In genomic region chr4:140870427-140870826, GRCh38 we compare ENCODE assay signal across 18 cellular contexts.
"Had no signal": no experiment of that assay in that cellular context is flagged by ENCODE, and none has a peak within 500 bp of the region (broad histone marks: within the 10 kb centered on the region; RNA-seq: fewer than 3 reads in every experiment).

No MANE protein-coding gene starts in this region.

- H3K4me3 ChIP-seq: ascending aorta, breast epithelium, lung, prostate gland, right lobe of liver, smooth muscle cell had no signal

- DNase-seq: activated CD4-positive, alpha-beta memory T cell treated with anti-CD3 and anti-CD28 coated beads for 36 hours; activated CD4-positive, alpha-beta T cell treated with anti-CD3 and anti-CD28 coated beads for 1 hour; activated naive CD4-positive, alpha-beta T cell treated with anti-CD3 and anti-CD28 coated beads, Interleukin-2, amount 10 ng/mL, durations not matched to agents 7 days and 5 days; activated T-cell treated with anti-CD3 and anti-CD28 coated beads, Interleukin-2, amount 50 U/mL, for 24 hours; effector memory CD8-positive, alpha-beta T cell; left colon; midbrain; right lobe of liver; stimulated activated CD4-positive, alpha-beta T cell treated with anti-CD3 and anti-CD28 coated beads, Interleukin-4, amount 100 ng/mL, for 4 hours; stimulated activated CD8-positive, alpha-beta memory T cell treated with anti-CD3 and anti-CD28 coated beads, Interleukin-4, amount 100 ng/mL, for 48 hours; stimulated activated naive CD8-positive, alpha-beta T cell treated with anti-CD3 and anti-CD28 coated beads, Interleukin-15, Interleukin-2, amounts not matched to agents 100 U/mL and 50 U/mL, for 24 hours; T1000; trophoblast cell had no signal
